ENCODE assay signal across 1 cellular context in the genomic region with DNA sequence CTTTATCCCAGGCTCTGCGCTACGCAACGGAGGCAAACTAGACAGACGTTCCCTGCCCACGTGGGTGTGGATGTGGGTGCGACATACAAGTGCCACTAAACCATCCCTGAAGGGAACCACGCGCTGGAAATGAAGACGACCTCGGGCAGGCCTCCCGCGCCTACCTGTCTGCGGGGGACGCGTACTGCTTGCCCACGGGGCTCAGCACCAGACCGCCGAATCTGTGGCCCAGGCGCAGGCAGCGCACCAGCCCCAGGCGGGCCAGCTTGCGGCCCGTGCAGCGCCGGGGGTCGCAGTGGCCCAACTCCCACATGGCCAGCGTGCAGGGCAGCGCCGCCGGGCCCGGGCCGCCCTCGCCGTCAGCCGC.
TF ChIP-seq lines count a peak whose summit lies in the region.

No MANE protein-coding gene starts in this region.

TF ChIP-seq in HCT116, 20 proteins besides CTCF, POLR2A, EP300 and RAD21:
- TF ChIP-seq, protein P1, sequence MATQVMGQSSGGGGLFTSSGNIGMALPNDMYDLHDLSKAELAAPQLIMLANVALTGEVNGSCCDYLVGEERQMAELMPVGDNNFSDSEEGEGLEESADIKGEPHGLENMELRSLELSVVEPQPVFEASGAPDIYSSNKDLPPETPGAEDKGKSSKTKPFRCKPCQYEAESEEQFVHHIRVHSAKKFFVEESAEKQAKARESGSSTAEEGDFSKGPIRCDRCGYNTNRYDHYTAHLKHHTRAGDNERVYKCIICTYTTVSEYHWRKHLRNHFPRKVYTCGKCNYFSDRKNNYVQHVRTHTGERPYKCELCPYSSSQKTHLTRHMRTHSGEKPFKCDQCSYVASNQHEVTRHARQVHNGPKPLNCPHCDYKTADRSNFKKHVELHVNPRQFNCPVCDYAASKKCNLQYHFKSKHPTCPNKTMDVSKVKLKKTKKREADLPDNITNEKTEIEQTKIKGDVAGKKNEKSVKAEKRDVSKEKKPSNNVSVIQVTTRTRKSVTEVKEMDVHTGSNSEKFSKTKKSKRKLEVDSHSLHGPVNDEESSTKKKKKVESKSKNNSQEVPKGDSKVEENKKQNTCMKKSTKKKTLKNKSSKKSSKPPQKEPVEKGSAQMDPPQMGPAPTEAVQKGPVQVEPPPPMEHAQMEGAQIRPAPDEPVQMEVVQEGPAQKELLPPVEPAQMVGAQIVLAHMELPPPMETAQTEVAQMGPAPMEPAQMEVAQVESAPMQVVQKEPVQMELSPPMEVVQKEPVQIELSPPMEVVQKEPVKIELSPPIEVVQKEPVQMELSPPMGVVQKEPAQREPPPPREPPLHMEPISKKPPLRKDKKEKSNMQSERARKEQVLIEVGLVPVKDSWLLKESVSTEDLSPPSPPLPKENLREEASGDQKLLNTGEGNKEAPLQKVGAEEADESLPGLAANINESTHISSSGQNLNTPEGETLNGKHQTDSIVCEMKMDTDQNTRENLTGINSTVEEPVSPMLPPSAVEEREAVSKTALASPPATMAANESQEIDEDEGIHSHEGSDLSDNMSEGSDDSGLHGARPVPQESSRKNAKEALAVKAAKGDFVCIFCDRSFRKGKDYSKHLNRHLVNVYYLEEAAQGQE (IDR thresholded peaks at IDR 0.05; ENCODE audit: low read depth): no peak
- TF ChIP-seq CBX3 (IDR thresholded peaks at IDR 0.05; ENCODE audit: low read depth): no peak
- TF ChIP-seq ZNF274 (IDR thresholded peaks at IDR 0.05; ENCODE audit: low read depth, low read length): no peak
- no peak for TF ChIP-seq CEBPB (IDR thresholded peaks at IDR 0.05; ENCODE audit: low read depth)
- no peak for TF ChIP-seq SRF (IDR thresholded peaks at IDR 0.05; ENCODE audit: low read depth)
- no peak for TF ChIP-seq FOSL1 (IDR thresholded peaks at IDR 0.05; ENCODE audit: low read depth)
- TF ChIP-seq, protein P2, sequence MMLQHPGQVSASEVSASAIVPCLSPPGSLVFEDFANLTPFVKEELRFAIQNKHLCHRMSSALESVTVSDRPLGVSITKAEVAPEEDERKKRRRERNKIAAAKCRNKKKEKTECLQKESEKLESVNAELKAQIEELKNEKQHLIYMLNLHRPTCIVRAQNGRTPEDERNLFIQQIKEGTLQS (IDR thresholded peaks at IDR 0.05): no peak
- TF ChIP-seq TCF7L2 (IDR thresholded peaks at IDR 0.05; ENCODE audit: borderline replicate concordance, extremely low read depth, insufficient read depth, insufficient read length): no peak
- TF ChIP-seq YY1 (IDR thresholded peaks at IDR 0.05; ENCODE audit: extremely low read depth, insufficient replicate concordance, low read depth, low read length): no peak
- no peak for TF ChIP-seq JUND (IDR thresholded peaks at IDR 0.05)
- TF ChIP-seq, protein P3, sequence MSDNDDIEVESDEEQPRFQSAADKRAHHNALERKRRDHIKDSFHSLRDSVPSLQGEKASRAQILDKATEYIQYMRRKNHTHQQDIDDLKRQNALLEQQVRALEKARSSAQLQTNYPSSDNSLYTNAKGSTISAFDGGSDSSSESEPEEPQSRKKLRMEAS (IDR thresholded peaks at IDR 0.05): no peak
TF ChIP-seq in HCT116: peak in this region for 0.
